ENCODE assay signal across 13 cellular contexts in genomic region chr10:89245802-89246201, GRCh38. TPM values are rescaled to one million over a fixed set of nuclear protein-coding genes. Genes with fewer than 3 reads are reported as not detected.
DNase-seq lines count a peak whose midpoint lies in the region; ATAC-seq and TF ChIP-seq lines count a peak whose summit lies in the region.
"Had no signal": no experiment of that assay in that cellular context is flagged by ENCODE, and none has a peak within 500 bp of the region (broad histone marks: within the 10 kb centered on the region; RNA-seq: fewer than 3 reads in every experiment).

No MANE protein-coding gene starts in this region.

- ATAC-seq in GM18517 (IDR thresholded peaks at IDR 0.05; ENCODE audit: unreplicated experiment) (peak; percentile 59), HG02610 (IDR thresholded peaks at IDR 0.05; ENCODE audit: unreplicated experiment) (peak; percentile 33), GM19328 (IDR thresholded peaks at IDR 0.05; ENCODE audit: unreplicated experiment) (no peak)

- H3K9me3 ChIP-seq in SU-DHL-6 (ENCODE audit: insufficient read depth, low read length), result no peaks in the 10 kb centered on the region
- H3K9me3 ChIP-seq in BE2C, result no peaks in the 10 kb centered on the region
- H3K9me3 ChIP-seq: Caco-2 had no signal

- DNase-seq in superior temporal gyrus (ENCODE audit: extremely low spot score), result peak; percentile 77
- DNase-seq in activated gamma-delta T cell treated with Interleukin-2 at 50 U/mL for 16 hours, result no peak
- no peak for DNase-seq in ecto neural progenitor cell (ENCODE audit: low spot score)
- DNase-seq in BE2C, result no peak
- DNase-seq: activated naive CD4-positive, alpha-beta T cell; Caco-2; NCI-H1092 treated with DMSO at 0.1 percent for 48 hours had no signal

- peak overlapping the region; percentile 11 for H3K4me2 ChIP-seq in SU-DHL-6 (ENCODE audit: low read depth, low read length, poor library complexity, severe bottlenecking)

- H3K4me3 ChIP-seq in SU-DHL-6 (ENCODE audit: insufficient read depth, low read length, poor library complexity, severe bottlenecking) (no peak overlapping the region), BE2C (ENCODE audit: low read depth, low read length) (no peak overlapping the region)
- H3K4me3 ChIP-seq: lung had no signal

- no peak overlapping the region for H3K9ac ChIP-seq in SU-DHL-6 (ENCODE audit: low read length)

- no peaks in the 10 kb centered on the region for H4K20me1 ChIP-seq in SU-DHL-6 (ENCODE audit: low read depth, low read length)

- no peaks in the 10 kb centered on the region for H3K9me2 ChIP-seq in SU-DHL-6 (replicated peaks; ENCODE audit: insufficient read depth, low read length)

- H3K27ac ChIP-seq in SU-DHL-6 (ENCODE audit: low read depth, low read length), result no peak overlapping the region
- H3K27ac ChIP-seq: RWPE1 had no signal

- H3F3A ChIP-seq in SU-DHL-6 (ENCODE audit: insufficient read depth), result peaks cover 11% of the 10 kb centered on the region; the same call in 1 of the 2 replicates

- peak overlapping the region; percentile 12 for H2AFZ ChIP-seq in SU-DHL-6 (ENCODE audit: low read depth, low read length, severe bottlenecking)

- TF ChIP-seq CTCF in SU-DHL-6 (IDR thresholded peaks at IDR 0.05; ENCODE audit: insufficient read depth, low read length, poor library complexity, severe bottlenecking) (no peak), BE2C (IDR thresholded peaks at IDR 0.05; ENCODE audit: low read depth, low read length) (no peak)

- H3K27me3 ChIP-seq in SU-DHL-6 (ENCODE audit: low read length) (no peaks in the 10 kb centered on the region), BE2C (no peaks in the 10 kb centered on the region)

- H3K4me1 ChIP-seq in BE2C, result no peaks in the 10 kb centered on the region; the same call in 1 of the 2 replicates

- H3K36me3 ChIP-seq in SU-DHL-6 (ENCODE audit: low read length) (no peaks in the 10 kb centered on the region), BE2C (no peaks in the 10 kb centered on the region)

- no peaks in the 10 kb centered on the region for H3K79me2 ChIP-seq in SU-DHL-6 (ENCODE audit: insufficient read depth, low read length)

RNA-seq across cellular contexts. Expression of gene LIPA, which starts 5.8 kb away (rescaled TPM):
- 49.2 TPM for polyA plus RNA-seq in BE2C (2012; ENCODE audit: insufficient read depth, insufficient read length, low read depth)

RNA-seq across cellular contexts. Expression of gene CH25H, which starts 38.7 kb away (rescaled TPM):
- polyA plus RNA-seq in BE2C (2012; ENCODE audit: insufficient read depth, insufficient read length, low read depth), result not detected

RNA-seq across cellular contexts. Expression of gene IFIT2, which starts 56.0 kb away (rescaled TPM):
- 4.3 TPM for polyA plus RNA-seq in BE2C (2012; ENCODE audit: insufficient read depth, insufficient read length, low read depth)
